ENCODE assay signal across 9 cellular contexts in genomic region chr18:75204262-75204977, GRCh38. TPM values are rescaled to one million over a fixed set of nuclear protein-coding genes. Genes with fewer than 3 reads are reported as not detected.
DNase-seq lines count a peak whose midpoint lies in the region; ATAC-seq and TF ChIP-seq lines count a peak whose summit lies in the region.
"Had no signal": no experiment of that assay in that cellular context is flagged by ENCODE, and none has a peak within 500 bp of the region (broad histone marks: within the 10 kb centered on the region; RNA-seq: fewer than 3 reads in every experiment).

No MANE protein-coding gene starts in this region.

- no peak overlapping the region for H2AK5ac ChIP-seq in mesenchymal stem cell (ENCODE audit: low read length, severe bottlenecking)

- H3K79me1 ChIP-seq in mesenchymal stem cell (replicated peaks; ENCODE audit: low read length, poor library complexity, severe bottlenecking): peaks cover 27% of the 10 kb centered on the region

- H3K4ac ChIP-seq in mesenchymal stem cell (ENCODE audit: low read depth in 1 of 2, low read length in 2 of 2): no peak overlapping the region

- DNase-seq in activated naive CD4-positive, alpha-beta T cell treated with anti-CD3 and anti-CD28 coated beads, Interleukin-2, amount 10 ng/mL, durations not matched to agents 7 days and 5 days: no peak
- no peak for DNase-seq in activated naive CD4-positive, alpha-beta T cell (lab: John Stamatoyannopoulos, UW)
- no peak for DNase-seq in epithelial cell of proximal tubule (ENCODE audit: low read depth)
- peak; percentile 29 for DNase-seq in mesenchymal stem cell
- no peak for DNase-seq in type B pancreatic cell (ENCODE audit: extremely low spot score, unreplicated experiment)
- DNase-seq in A673 (ENCODE audit: low spot score): no peak
- DNase-seq in germinal center (ENCODE audit: low spot score): no peak

- no peak overlapping the region for H2BK5ac ChIP-seq in mesenchymal stem cell (ENCODE audit: low read depth, low read length, poor library complexity, severe bottlenecking)

- peak overlapping the region; percentile 53 for H3K4me3 ChIP-seq in epithelial cell of proximal tubule (ENCODE audit: low read depth, low read length)
- peak overlapping the region; percentile 40 to 95 for H3K4me3 ChIP-seq in mesenchymal stem cell (ENCODE audit: insufficient read depth in 1 of 2, low read depth in 1 of 2, low read length in 2 of 2)
- H3K4me3 ChIP-seq in A673 (ENCODE audit: low read depth, low read length, poor library complexity, severe bottlenecking): no peak overlapping the region
- H3K4me3 ChIP-seq: SJSA1 had no signal

- no peaks in the 10 kb centered on the region for H3K9me3 ChIP-seq in mesenchymal stem cell (ENCODE audit: control insufficient read depth, low read length)
- H3K9me3 ChIP-seq in A673 (ENCODE audit: low read depth, low read length, poor library complexity, severe bottlenecking): no peaks in the 10 kb centered on the region
- H3K9me3 ChIP-seq: SJSA1 had no signal

- no peak overlapping the region for H2BK12ac ChIP-seq in mesenchymal stem cell (ENCODE audit: low read length in 2 of 2)

- peaks cover 30% of the 10 kb centered on the region for H3K4me1 ChIP-seq in mesenchymal stem cell (ENCODE audit: control insufficient read depth, insufficient read depth, low read depth, low read length)
- peaks cover 12% of the 10 kb centered on the region for H3K4me1 ChIP-seq in A673 (ENCODE audit: insufficient read depth, low read length, poor library complexity, severe bottlenecking)

- no peak overlapping the region for H2BK15ac ChIP-seq in mesenchymal stem cell (ENCODE audit: low read depth, poor library complexity, severe bottlenecking)

- H4K91ac ChIP-seq in mesenchymal stem cell (ENCODE audit: low read length): no peak overlapping the region

- CTCF ChIA-PET in activated naive CD4-positive, alpha-beta T cell treated with anti-CD3 and anti-CD28 coated beads, Interleukin-2, amount 10 ng/mL, durations not matched to agents 7 days and 5 days (lab: Charles Lee): no interaction called here
- CTCF ChIA-PET in A673 (lab: Charles Lee): no interaction called here

- no TSS peak for BruUV-seq in A673 (replicated peaks; lab: Mats Ljungman, UMichigan)

- H3K9me3 Mint-ChIP-seq in activated naive CD4-positive, alpha-beta T cell treated with anti-CD3 and anti-CD28 coated beads, Interleukin-2, amount 10 ng/mL, durations not matched to agents 7 days and 5 days: no peaks in the 10 kb centered on the region
- H3K9me3 Mint-ChIP-seq in type B pancreatic cell: no peaks in the 10 kb centered on the region

- H3K4me1 Mint-ChIP-seq in activated naive CD4-positive, alpha-beta T cell treated with anti-CD3 and anti-CD28 coated beads, Interleukin-2, amount 10 ng/mL, durations not matched to agents 7 days and 5 days: peaks cover 36% of the 10 kb centered on the region
- H3K4me1 Mint-ChIP-seq in type B pancreatic cell (ENCODE audit: unreplicated experiment): peaks cover 58% of the 10 kb centered on the region

- POLR2A ChIA-PET in A673 (lab: Charles Lee; ENCODE audit: low non-redundant PET): no interaction called here

- H2AFZ ChIP-seq in mesenchymal stem cell (ENCODE audit: low read depth, low read length): peak overlapping the region; percentile 47

- intact Hi-C loops in A673 (cut with micrococcal nuclease; ENCODE audit: unreplicated experiment): no loop called here

- peaks cover 44% of the 10 kb centered on the region for H3K27me3 Mint-ChIP-seq in activated naive CD4-positive, alpha-beta T cell treated with anti-CD3 and anti-CD28 coated beads, Interleukin-2, amount 10 ng/mL, durations not matched to agents 7 days and 5 days
- H3K27me3 Mint-ChIP-seq in type B pancreatic cell: peaks cover 43% of the 10 kb centered on the region

- H3K27ac ChIP-seq in mesenchymal stem cell (ENCODE audit: low read length, poor library complexity, severe bottlenecking): no peak overlapping the region
- no peak overlapping the region for H3K27ac ChIP-seq in A673 (ENCODE audit: low read depth, low read length, poor library complexity, severe bottlenecking)
- H3K27ac ChIP-seq: SJSA1 had no signal

- H4K8ac ChIP-seq in mesenchymal stem cell (ENCODE audit: low read length): no peak overlapping the region

- peak overlapping the region in 1 of 2 experiments; percentile 44 for H3K18ac ChIP-seq in mesenchymal stem cell (ENCODE audit: low read depth in 1 of 2, low read length in 2 of 2)

- peaks cover 47% of the 10 kb centered on the region for H3K36me3 Mint-ChIP-seq in activated naive CD4-positive, alpha-beta T cell treated with anti-CD3 and anti-CD28 coated beads, Interleukin-2, amount 10 ng/mL, durations not matched to agents 7 days and 5 days
- peaks cover 40% of the 10 kb centered on the region for H3K36me3 Mint-ChIP-seq in type B pancreatic cell

- H3K14ac ChIP-seq in mesenchymal stem cell (ENCODE audit: low read length in 2 of 2): no peak overlapping the region

- H3K4me2 ChIP-seq in mesenchymal stem cell (ENCODE audit: low read length, poor library complexity, severe bottlenecking): peak overlapping the region; percentile 78

- peaks cover 8 to 13% of the 10 kb centered on the region in 2 experiments for H3K36me3 ChIP-seq in mesenchymal stem cell (ENCODE audit: control insufficient read depth in 1 of 2, insufficient read depth in 2 of 2, low read depth in 1 of 2, low read length in 2 of 2)
- H3K36me3 ChIP-seq in A673 (ENCODE audit: insufficient read depth, low read length, poor library complexity, severe bottlenecking): no peaks in the 10 kb centered on the region

- no peak overlapping the region for H2BK120ac ChIP-seq in mesenchymal stem cell (ENCODE audit: low read depth, low read length)

- TF ChIP-seq CTCF in epithelial cell of proximal tubule (conservative IDR thresholded peaks at IDR 0.05; ENCODE audit: low read depth, low read length) (no peak), type B pancreatic cell (conservative IDR thresholded peaks at IDR 0.05) (no peak), A673 (conservative IDR thresholded peaks at IDR 0.05; ENCODE audit: low read depth, low read length) (no peak)

- 1% methylated on average over 49 of the region's 70 CpGs for WGBS in mesenchymal stem cell

- H3K4me3 Mint-ChIP-seq in activated naive CD4-positive, alpha-beta T cell treated with anti-CD3 and anti-CD28 coated beads, Interleukin-2, amount 10 ng/mL, durations not matched to agents 7 days and 5 days: peak overlapping the region; percentile 62
- peak overlapping the region; percentile 98 for H3K4me3 Mint-ChIP-seq in type B pancreatic cell

- no peak overlapping the region for H3K27ac Mint-ChIP-seq in activated naive CD4-positive, alpha-beta T cell treated with anti-CD3 and anti-CD28 coated beads, Interleukin-2, amount 10 ng/mL, durations not matched to agents 7 days and 5 days
- peak overlapping the region; percentile 91 for H3K27ac Mint-ChIP-seq in type B pancreatic cell

- H3K27me3 ChIP-seq in mesenchymal stem cell (ENCODE audit: control insufficient read depth in 1 of 2, insufficient read depth in 1 of 2, low read length in 2 of 2) (peaks cover 0 to 49% of the 10 kb centered on the region in 2 experiments), A673 (replicated peaks; ENCODE audit: insufficient read depth, low read depth, low read length, poor library complexity) (peaks cover 54% of the 10 kb centered on the region)
- H3K27me3 ChIP-seq: SJSA1 had no signal

- peak overlapping the region; percentile 89 for H3K9ac ChIP-seq in mesenchymal stem cell (ENCODE audit: low read length)

- ATAC-seq in GM21515 (IDR thresholded peaks at IDR 0.05; ENCODE audit: unreplicated experiment): no peak

- H3K23ac ChIP-seq in mesenchymal stem cell (ENCODE audit: low read length in 2 of 2): no peak overlapping the region

RNA-seq across cellular contexts. Expression of gene PTGR3, which starts 4.5 kb away (rescaled TPM):
- total RNA-seq in epithelial cell of proximal tubule (7.8 and 11.8 TPM in 2 replicates), type B pancreatic cell (ENCODE audit: low replicate concordance) (25.4 and 86.7 TPM in 2 replicates), A673 (2021) (6.9 and 7.4 TPM in 2 replicates)
- polyA plus RNA-seq in mesenchymal stem cell (2013, experiment 1 of 2): 4.5 TPM
- polyA plus RNA-seq in mesenchymal stem cell (2013, experiment 2 of 2): 4.7 TPM

RNA-seq across cellular contexts. Expression of gene TSHZ1, which starts 6.2 kb away (rescaled TPM):
- total RNA-seq in epithelial cell of proximal tubule: 4.9 and 5.1 TPM in 2 replicates
- 4.9 TPM for polyA plus RNA-seq in mesenchymal stem cell (2013, experiment 1 of 2)
- polyA plus RNA-seq in mesenchymal stem cell (2013, experiment 2 of 2): 4.4 TPM
- total RNA-seq in type B pancreatic cell (ENCODE audit: low replicate concordance): 21.8 and 79.9 TPM in 2 replicates
- 1.8 and 3.6 TPM in 2 replicates for total RNA-seq in A673 (2021)
